In genomic region chr12:7642876-7643309, GRCh38 we compare ENCODE assay signal across 1 cellular context.
A peak's percentile ranks its signal among the peaks of the same experiment; 100 is the strongest.
TF ChIP-seq lines count a peak whose summit lies in the region.

No MANE protein-coding gene starts in this region.

TF ChIP-seq in H1, 55 proteins besides CTCF, POLR2A, EP300 and RAD21:
- TF ChIP-seq MAX (IDR thresholded peaks at IDR 0.05) (peak; percentile 74; the same call in 1 of the 2 replicates), KDM1A (IDR thresholded peaks at IDR 0.05; ENCODE audit: borderline replicate concordance, low read length) (peak; percentile 100), RXRA (IDR thresholded peaks at IDR 0.05; ENCODE audit: insufficient read depth, low read depth, low read length) (no peak), SRF (IDR thresholded peaks at IDR 0.05; ENCODE audit: low read depth, low read length) (no peak), HDAC6 (IDR thresholded peaks at IDR 0.05; ENCODE audit: low read depth, low read length) (no peak), CREB1 (IDR thresholded peaks at IDR 0.05) (no peak), BRCA1 (IDR thresholded peaks at IDR 0.05; ENCODE audit: low read depth, low read length) (no peak), SP2 (IDR thresholded peaks at IDR 0.05; ENCODE audit: low read length) (no peak), SIN3A (conservative IDR thresholded peaks at IDR 0.05 in 1 of 2, IDR thresholded peaks at IDR 0.05 in 1 of 2; ENCODE audit: low read depth in 1 of 2, low read length in 2 of 2) (peak; percentile 71 to 72; a peak in 1 of 4 replicates), POU5F1 (IDR thresholded peaks at IDR 0.05; ENCODE audit: low read depth, low read length) (0 out of 2 replicates have a peak, but pooled peaks have one; percentile 4), SP4 (IDR thresholded peaks at IDR 0.05; ENCODE audit: low read length) (0 out of 2 replicates have a peak, but pooled peaks have one; percentile 44), SIX5 (IDR thresholded peaks at IDR 0.05; ENCODE audit: low read depth, low read length) (no peak), POLR2AphosphoS5 (IDR thresholded peaks at IDR 0.05; ENCODE audit: low read depth, low read length) (no peak), RBBP5 (IDR thresholded peaks at IDR 0.05; ENCODE audit: borderline replicate concordance, low read depth, low read length) (no peak), CHD1 (IDR thresholded peaks at IDR 0.05; ENCODE audit: low read depth, low read length) (no peak), TAF7 (optimal IDR thresholded peaks at IDR 0.05; ENCODE audit: borderline replicate concordance, low read depth, low read length) (no peak), BCL11A (IDR thresholded peaks at IDR 0.05; ENCODE audit: low read depth in 2 of 2, low read length in 2 of 2) (peak in 1 of 2 experiments; percentile 1), TCF12 (IDR thresholded peaks at IDR 0.05; ENCODE audit: low read depth, low read length) (no peak), E2F6 (IDR thresholded peaks at IDR 0.05) (no peak), MAFK (IDR thresholded peaks at IDR 0.05; ENCODE audit: low read depth, low read length) (no peak), USF2 (IDR thresholded peaks at IDR 0.05; ENCODE audit: low read length) (no peak), RFX5 (IDR thresholded peaks at IDR 0.05; ENCODE audit: borderline replicate concordance, low read depth, low read length) (no peak), KDM4A (IDR thresholded peaks at IDR 0.05; ENCODE audit: low read depth, low read length, severe bottlenecking) (no peak), CEBPB (IDR thresholded peaks at IDR 0.05; ENCODE audit: low read depth, low read length) (no peak), SAP30 (IDR thresholded peaks at IDR 0.05; ENCODE audit: insufficient read depth, insufficient replicate concordance, low read length) (no peak), JUN (IDR thresholded peaks at IDR 0.05; ENCODE audit: low read depth, low read length) (no peak), RNF2 (IDR thresholded peaks at IDR 0.05; ENCODE audit: borderline replicate concordance, low read depth, low read length, missing control alignments, poor library complexity, severe bottlenecking) (no peak), ATF2 (IDR thresholded peaks at IDR 0.05; ENCODE audit: low read length) (no peak), NANOG (IDR thresholded peaks at IDR 0.05; ENCODE audit: insufficient read depth, low read depth, low read length, poor library complexity, severe bottlenecking) (no peak), ATF3 (IDR thresholded peaks at IDR 0.05; ENCODE audit: insufficient read depth, low read depth, low read length) (no peak), PHF8 (conservative IDR thresholded peaks at IDR 0.05; ENCODE audit: low read depth, low read length) (no peak), JUND (IDR thresholded peaks at IDR 0.05; ENCODE audit: low read length) (no peak), SUZ12 (IDR thresholded peaks at IDR 0.05; ENCODE audit: low read length) (no peak), GABPA (IDR thresholded peaks at IDR 0.05; ENCODE audit: borderline replicate concordance, insufficient read depth, low read length) (no peak), CHD2 (IDR thresholded peaks at IDR 0.05; ENCODE audit: low read length) (no peak), YY1 (IDR thresholded peaks at IDR 0.05; ENCODE audit: low read depth, low read length) (no peak), TBP (IDR thresholded peaks at IDR 0.05; ENCODE audit: low read depth, low read length) (no peak), SIRT6 (IDR thresholded peaks at IDR 0.05; ENCODE audit: low read length) (no peak), TAF1 (IDR thresholded peaks at IDR 0.05; ENCODE audit: low read depth, low read length) (no peak), FOSL1 (IDR thresholded peaks at IDR 0.05; ENCODE audit: insufficient read depth, low read depth, low read length) (no peak), NRF1 (IDR thresholded peaks at IDR 0.05; ENCODE audit: low read depth, low read length) (no peak), EZH2 (IDR thresholded peaks at IDR 0.05; ENCODE audit: low read depth, low read length, severe bottlenecking) (no peak), GTF2F1 (IDR thresholded peaks at IDR 0.05; ENCODE audit: borderline replicate concordance, low read depth, low read length) (no peak), CHD7 (IDR thresholded peaks at IDR 0.05; ENCODE audit: insufficient replicate concordance, low read length) (no peak), BACH1 (IDR thresholded peaks at IDR 0.05; ENCODE audit: low read length) (no peak), TEAD4 (IDR thresholded peaks at IDR 0.05; ENCODE audit: low read depth, low read length) (no peak), CBX8 (IDR thresholded peaks at IDR 0.05; ENCODE audit: borderline replicate concordance, low read depth, low read length) (no peak), KDM5A (IDR thresholded peaks at IDR 0.05; ENCODE audit: low read length) (no peak), ZNF274 (IDR thresholded peaks at IDR 0.05; ENCODE audit: borderline replicate concordance, extremely low read depth, low read length) (no peak), CTBP2 (IDR thresholded peaks at IDR 0.05; ENCODE audit: borderline replicate concordance, insufficient read depth, insufficient read length, low read length) (no peak), EGR1 (IDR thresholded peaks at IDR 0.05; ENCODE audit: borderline replicate concordance, low read depth, low read length) (peak; percentile 6; the same call in 1 of the 2 replicates), HDAC2 (IDR thresholded peaks at IDR 0.05; ENCODE audit: borderline replicate concordance in 1 of 2, low read depth in 2 of 2, low read length in 2 of 2) (peak; percentile 19 to 100; a peak in 2 of 4 replicates), CBX5 (IDR thresholded peaks at IDR 0.05; ENCODE audit: low read depth, low read length) (no peak), SP1 (IDR thresholded peaks at IDR 0.05; ENCODE audit: low read depth, low read length) (no peak), ASH2L (IDR thresholded peaks at IDR 0.05; ENCODE audit: low read length) (no peak)
